Comparison of ENCODE assay signal across 12 cellular contexts in the genomic region with DNA sequence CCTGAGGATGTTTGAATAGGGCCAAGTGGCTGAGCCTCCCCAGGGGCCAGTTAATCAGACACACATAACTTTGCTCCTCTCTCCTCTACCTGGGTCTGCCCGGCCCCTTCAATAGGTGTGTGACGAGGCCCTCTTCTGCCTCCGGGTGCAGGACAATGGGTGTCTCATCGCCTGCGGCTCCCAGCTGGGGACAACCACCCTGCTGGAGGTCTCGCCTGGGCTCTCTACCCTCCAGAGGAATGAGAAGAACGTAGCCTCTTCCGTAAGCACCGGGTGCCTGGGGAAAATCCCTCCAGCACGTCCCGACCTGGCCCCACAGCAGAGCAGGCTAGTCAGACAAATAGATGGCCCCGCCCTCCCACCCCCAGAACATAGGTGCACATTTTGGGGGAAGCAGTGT. TPM values are rescaled to one million over a fixed set of nuclear protein-coding genes. Genes with fewer than 3 reads are reported as not detected.
DNase-seq lines count a peak whose midpoint lies in the region; ATAC-seq and TF ChIP-seq lines count a peak whose summit lies in the region.
"Had no signal": no experiment of that assay in that cellular context is flagged by ENCODE, and none has a peak within 500 bp of the region (broad histone marks: within the 10 kb centered on the region; RNA-seq: fewer than 3 reads in every experiment).

No MANE protein-coding gene starts in this region.

- ATAC-seq in WTC11 (no peak), HG03520 (IDR thresholded peaks at IDR 0.05; ENCODE audit: unreplicated experiment) (no peak)
- ATAC-seq: GM23338, HepG2 had no signal

- peaks cover 4% of the 10 kb centered on the region; the same call in 1 of the 2 replicates for H3K36me3 Mint-ChIP-seq in WTC11
- H3K36me3 Mint-ChIP-seq: CD4-positive, CD25-positive, alpha-beta regulatory T cell had no signal

- no peaks in the 10 kb centered on the region for H4K20me1 ChIP-seq in BLaER1 treated with 17β-estradiol and CSF1 and Interleukin-3, amounts not matched to agents 10 nM and 100 nM
- H4K20me1 ChIP-seq in osteoblast (ENCODE audit: insufficient read depth, low read length) = no peaks in the 10 kb centered on the region

- no peaks in the 10 kb centered on the region for H3K27me3 ChIP-seq in BLaER1 treated with 17β-estradiol and CSF1 and Interleukin-3, amounts not matched to agents 10 nM and 100 nM
- no peaks in the 10 kb centered on the region for H3K27me3 ChIP-seq in osteoblast (ENCODE audit: insufficient read depth, low read length)

- CTCF ChIA-PET in WTC11 (lab: Charles Lee) = interaction anchor here (0.7 kb wide), 1 partner anchor 59 kb away, joined by 3 read pairs; no protein-coding TSS in a partner anchor

- TF ChIP-seq CTCF in WTC11 (IDR thresholded peaks at IDR 0.05) (no peak), osteoblast (IDR thresholded peaks at IDR 0.05; ENCODE audit: extremely low read depth, low read depth, low read length) (no peak)

- POLR2A ChIA-PET in WTC11 (lab: Charles Lee) = no interaction called here

- H3K27me3 Mint-ChIP-seq in WTC11 (ENCODE audit: low read depth) = no peaks in the 10 kb centered on the region; the same call in 1 of the 2 replicates

- H3K9me3 ChIP-seq in BLaER1 treated with 17β-estradiol and CSF1 and Interleukin-3, amounts not matched to agents 10 nM and 100 nM (replicated peaks in 1 of 11) = peaks cover 6 to 23% (median 12%) of the 10 kb centered on the region in 11 experiments; a peak in 21 of 22 replicates
- H3K9me3 ChIP-seq in osteoblast (ENCODE audit: low read depth, low read length) = peaks cover 4% of the 10 kb centered on the region
- H3K9me3 ChIP-seq: HAP-1 had no signal

- H3K4me2 ChIP-seq in BLaER1 treated with 17β-estradiol and CSF1 and Interleukin-3, amounts not matched to agents 10 nM and 100 nM = peak overlapping the region; percentile 63 to 93 (median 79)
- no peak overlapping the region for H3K4me2 ChIP-seq in osteoblast (ENCODE audit: insufficient read depth, low read length)
- H3K4me2 ChIP-seq: GM23338 had no signal

- H3K9ac ChIP-seq in BLaER1 treated with 17β-estradiol and CSF1 and Interleukin-3, amounts not matched to agents 10 nM and 100 nM = peak overlapping the region in 6 of 11 experiments; percentile 9 to 42 (median 34); a peak in 5 of 22 replicates

- no peak overlapping the region for H3K27ac Mint-ChIP-seq in WTC11
- H3K27ac Mint-ChIP-seq: CD4-positive, CD25-positive, alpha-beta regulatory T cell; GM23338 had no signal

- H3K36me3 ChIP-seq in BLaER1 treated with 17β-estradiol and CSF1 and Interleukin-3, amounts not matched to agents 10 nM and 100 nM = peaks cover 0 to 7% (median 0%) of the 10 kb centered on the region in 11 experiments; a peak in 1 of 22 replicates
- no peaks in the 10 kb centered on the region for H3K36me3 ChIP-seq in osteoblast (ENCODE audit: insufficient read depth, low read length)
- H3K36me3 ChIP-seq: HAP-1 had no signal

- H3K4me3 ChIP-seq in BLaER1 treated with 17β-estradiol and CSF1 and Interleukin-3, amounts not matched to agents 10 nM and 100 nM = no peak overlapping the region
- H3K4me3 ChIP-seq in osteoblast (ENCODE audit: insufficient read depth, low read length) = no peak overlapping the region
- H3K4me3 ChIP-seq: GM23338, HAP-1 had no signal

- H3K4me1 ChIP-seq in BLaER1 treated with 17β-estradiol and CSF1 and Interleukin-3, amounts not matched to agents 10 nM and 100 nM = peaks cover 43 to 74% (median 63%) of the 10 kb centered on the region in 10 experiments
- H3K4me1 ChIP-seq in osteoblast (ENCODE audit: insufficient read depth, low read length) = no peaks in the 10 kb centered on the region
- H3K4me1 ChIP-seq: HAP-1 had no signal

- H2AFZ ChIP-seq in osteoblast (ENCODE audit: low read length) = no peak overlapping the region
- H2AFZ ChIP-seq: GM23338 had no signal

- in situ Hi-C loops in ACHN (cut with HindIII; ENCODE audit: low pct_ligation_motif_present, low pct_unique_long_range_greater_than_20kb, low sequenced_read_pairs) = no loop called here

- peak; percentile 39 for DNase-seq in ELF-1 (ENCODE audit: low read depth, low spot score)
- no peak for DNase-seq in WTC11 (ENCODE audit: low spot score)
- peak; percentile 10 for DNase-seq in osteoblast (ENCODE audit: insufficient read length, low spot score, missing footprints)
- DNase-seq in ACHN = no peak
- DNase-seq in NCI-H2227 (lab: John Stamatoyannopoulos, UW; ENCODE audit: unreplicated experiment) = no peak
- DNase-seq: CD4-positive, CD25-positive, alpha-beta regulatory T cell; DMS 273 treated with DMSO at 0.1 percent for 48 hours had no signal

- peaks cover 6% of the 10 kb centered on the region for H3K9me3 Mint-ChIP-seq in WTC11

- no peaks in the 10 kb centered on the region for H3K79me2 ChIP-seq in osteoblast (ENCODE audit: insufficient read depth, low read length)

- H3K27ac ChIP-seq in BLaER1 treated with 17β-estradiol and CSF1 and Interleukin-3, amounts not matched to agents 10 nM and 100 nM = peak overlapping the region in 6 of 11 experiments; percentile 13 to 50 (median 24); a peak in 5 of 22 replicates
- no peak overlapping the region for H3K27ac ChIP-seq in osteoblast (ENCODE audit: low read depth, low read length)

- H3K4me3 Mint-ChIP-seq in WTC11 = no peak overlapping the region
- H3K4me3 Mint-ChIP-seq: CD4-positive, CD25-positive, alpha-beta regulatory T cell; GM23338 had no signal

- H3K4me1 Mint-ChIP-seq in WTC11 = no peaks in the 10 kb centered on the region

TF ChIP-seq in WTC11, 78 proteins besides CTCF, POLR2A, EP300 and RAD21:
- TF ChIP-seq TP53 (CRISPR knock-in tag; IDR thresholded peaks at IDR 0.05) = no peak
- TF ChIP-seq ZNF423 (CRISPR knock-in tag; IDR thresholded peaks at IDR 0.05) = peak; percentile 37
TF ChIP-seq in WTC11: peak in this region for 1.

RNA-seq across cellular contexts. Expression of gene KIF19, which starts 16.1 kb away (rescaled TPM):
- total RNA-seq in WTC11 (2021) = 0.44 to 0.80 TPM (median 0.60 TPM) in 3 replicates
- not detected in 2 replicates for total RNA-seq in osteoblast
- total RNA-seq: HepG2 had no signal

RNA-seq across cellular contexts. Expression of gene DNAI2, which starts 35.9 kb away (rescaled TPM):
- total RNA-seq in WTC11 (2021) (0.21 to 0.26 TPM (median 0.23 TPM) in 3 replicates), osteoblast (not detected in 2 replicates)
- total RNA-seq: GM23338, HepG2 had no signal

RNA-seq across cellular contexts. Expression of gene BTBD17, which starts 51.8 kb away (rescaled TPM):
- total RNA-seq in WTC11 (2021) (0.94 to 2.1 TPM (median 2.0 TPM) in 3 replicates), osteoblast (not detected in 2 replicates)
- total RNA-seq: CD4-positive, CD25-positive, alpha-beta regulatory T cell; HepG2 had no signal

RNA-seq across cellular contexts. Expression of gene GPR142, which starts 57.4 kb away (rescaled TPM):
- total RNA-seq in WTC11 (2021) = 0.25 to 0.73 TPM in 2 of 3 replicates, not detected in the other
- total RNA-seq in osteoblast = not detected in 2 replicates
- total RNA-seq: CD4-positive, CD25-positive, alpha-beta regulatory T cell; GM23338; HepG2 had no signal

Comparison
In these comparisons a context has a peak if more than half of its experiments do, and no peak if none do; other contexts are left out.
1. DNase-seq: peak in ELF-1 (single experiment) and osteoblast (single experiment); none in WTC11 (single experiment), ACHN (single experiment) and NCI-H2227 (single experiment).